Comparison of ENCODE assay signal across 8 cellular contexts in genomic region chrX:3712080-3712869, GRCh38. TPM values are rescaled to one million over a fixed set of nuclear protein-coding genes. Genes with fewer than 3 reads are reported as not detected.
A peak's percentile ranks its signal among the peaks of the same experiment; 100 is the strongest.
DNase-seq lines count a peak whose midpoint lies in the region; ATAC-seq, FAIRE-seq and TF ChIP-seq lines count a peak whose summit lies in the region.

No MANE protein-coding gene starts in this region.

- peak; percentile 12 for DNase-seq in stimulated activated CD4-positive, alpha-beta T cell treated with anti-CD3 and anti-CD28 coated beads, Interleukin-15, amount 100 ng/mL, for 24 hours
- no peak for DNase-seq in stimulated activated CD4-positive, alpha-beta T cell treated with anti-CD3 and anti-CD28 coated beads, Interleukin-4, amount 100 ng/mL, for 24 hours
- peak; percentile 70 for DNase-seq in activated CD8-positive, alpha-beta memory T cell treated with anti-CD3 and anti-CD28 coated beads for 24 hours
- DNase-seq in fibroblast of villous mesenchyme (ENCODE audit: low read depth) (peak; percentile 40), progenitor cell of endocrine pancreas (ENCODE audit: low spot score, unreplicated experiment) (peak; percentile 18), D721Med (ENCODE audit: insufficient read length, low spot score) (no peak), GDM1 (lab: John Stamatoyannopoulos, UW) (no peak)

- H3K27ac Mint-ChIP-seq in progenitor cell of endocrine pancreas, result peak overlapping the region; percentile 94

- H3K9me3 Mint-ChIP-seq in progenitor cell of endocrine pancreas (ENCODE audit: low read depth), result no peaks in the 10 kb centered on the region

- TF ChIP-seq CTCF in fibroblast of villous mesenchyme (IDR thresholded peaks at IDR 0.05; ENCODE audit: insufficient read depth, low read depth, low read length) (no peak), progenitor cell of endocrine pancreas (IDR thresholded peaks at IDR 0.05; ENCODE audit: unreplicated experiment) (no peak), D721Med (IDR thresholded peaks at IDR 0.05; ENCODE audit: insufficient read depth, missing control alignments) (no peak)

- no peak for FAIRE-seq in D721Med (lab: Jason Lieb, UNC)

- peak overlapping the region; percentile 84 for H3K4me3 Mint-ChIP-seq in progenitor cell of endocrine pancreas (ENCODE audit: low read depth)

- ATAC-seq in HG03342 (IDR thresholded peaks at IDR 0.05; ENCODE audit: unreplicated experiment), result peak; percentile 1

- H3K27me3 Mint-ChIP-seq in progenitor cell of endocrine pancreas, result peaks cover 44% of the 10 kb centered on the region

- peaks cover 1% of the 10 kb centered on the region for H3K36me3 Mint-ChIP-seq in progenitor cell of endocrine pancreas (ENCODE audit: insufficient read depth)

- peaks cover 16% of the 10 kb centered on the region for H3K4me1 Mint-ChIP-seq in progenitor cell of endocrine pancreas (ENCODE audit: low read depth)

- H3K4me3 ChIP-seq in fibroblast of villous mesenchyme (ENCODE audit: low read depth, low read length), result peak overlapping the region; percentile 65

RNA-seq across cellular contexts. Expression of gene PRKX, which starts 1.2 kb away (rescaled TPM):
- 7.1 and 14.7 TPM in 2 replicates for total RNA-seq in fibroblast of villous mesenchyme
- 52.1 and 54.0 TPM in 2 replicates for total RNA-seq in progenitor cell of endocrine pancreas

Comparison
In these comparisons a context has a peak if more than half of its experiments do, and no peak if none do; other contexts are left out.
1. DNase-seq: peak in stimulated activated CD4-positive, alpha-beta T cell treated with anti-CD3 and anti-CD28 coated beads, Interleukin-15, amount 100 ng/mL, for 24 hours (single experiment), activated CD8-positive, alpha-beta memory T cell treated with anti-CD3 and anti-CD28 coated beads for 24 hours (single experiment), fibroblast of villous mesenchyme (single experiment) and progenitor cell of endocrine pancreas (single experiment); none in stimulated activated CD4-positive, alpha-beta T cell treated with anti-CD3 and anti-CD28 coated beads, Interleukin-4, amount 100 ng/mL, for 24 hours (single experiment), D721Med (single experiment) and GDM1 (single experiment).